15 cellular contexts compared by ENCODE assay signal in the genomic region with DNA sequence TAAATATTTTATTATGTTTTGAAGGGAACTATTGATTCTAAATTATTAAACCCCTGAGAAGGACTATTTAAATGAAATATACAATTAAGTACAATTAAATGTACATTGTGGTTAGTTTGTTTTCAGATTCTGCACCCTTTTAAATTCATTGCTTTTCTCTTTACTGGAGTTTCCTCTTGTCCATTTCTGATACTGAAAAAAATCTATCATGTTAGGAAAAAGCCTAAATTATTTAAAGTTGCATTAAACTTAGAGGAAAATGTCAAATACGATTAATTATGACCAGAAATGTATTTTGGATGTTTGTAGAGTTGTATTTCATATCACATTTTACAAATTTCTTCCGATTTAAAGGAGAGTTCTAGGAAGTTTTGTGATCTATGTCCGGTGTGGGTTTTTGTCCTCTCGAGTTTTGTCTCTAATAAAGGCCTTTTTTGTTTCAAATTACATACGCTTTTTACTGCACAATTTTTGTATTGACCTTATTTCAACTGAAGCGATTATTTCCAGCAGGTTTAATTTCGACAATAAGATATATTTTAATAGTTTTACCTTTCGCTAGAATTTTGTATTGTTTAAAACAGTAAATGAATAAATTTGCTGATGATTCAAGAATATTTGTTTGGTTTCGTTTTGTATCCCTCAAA. TPM values are rescaled to one million over a fixed set of nuclear protein-coding genes. Genes with fewer than 3 reads are reported as not detected.
DNase-seq lines count a peak whose midpoint lies in the region; ATAC-seq, FAIRE-seq and TF ChIP-seq lines count a peak whose summit lies in the region.
"Had no signal": no experiment of that assay in that cellular context is flagged by ENCODE, and none has a peak within 500 bp of the region (broad histone marks: within the 10 kb centered on the region; RNA-seq: fewer than 3 reads in every experiment).

No MANE protein-coding gene starts in this region.

- no peak overlapping the region for H2BK5ac ChIP-seq in H1 (ENCODE audit: low read depth, low read length)

- 0 out of 2 replicates have a peak, but pooled peaks cover 7% of the 10 kb centered on the region for H3K4me1 ChIP-seq in OCI-LY3 (ENCODE audit: low read length)
- peaks cover 0 to 36% (median 11%) of the 10 kb centered on the region in 4 experiments; a peak in 6 of 7 replicates for H3K4me1 ChIP-seq in H1 (replicated peaks in 1 of 4; ENCODE audit: control insufficient read depth in 3 of 4, insufficient read depth in 4 of 4, low read length in 3 of 4)
- peaks cover 20% of the 10 kb centered on the region for H3K4me1 ChIP-seq in neuron (ENCODE audit: insufficient read depth, low read length)
- H3K4me1 ChIP-seq in left ventricle myocardium inferior: peaks cover 75% of the 10 kb centered on the region

- H2AK5ac ChIP-seq in H1 (ENCODE audit: low read depth, low read length): no peak overlapping the region

- BruUV-seq in Calu3 (replicated peaks; lab: Mats Ljungman, UMichigan): no TSS peak

- no peak for TF ChIP-seq CTCF in Calu3 (IDR thresholded peaks at IDR 0.05; ENCODE audit: unreplicated experiment)
- no peak for TF ChIP-seq CTCF in OCI-LY3 (IDR thresholded peaks at IDR 0.05; ENCODE audit: low read depth, low read length)
- TF ChIP-seq CTCF in H1 (IDR thresholded peaks at IDR 0.05; ENCODE audit: control extremely low read depth in 1 of 3, insufficient read depth in 1 of 3, low read depth in 1 of 3, low read length in 3 of 3): no peak
- TF ChIP-seq CTCF in left ventricle myocardium inferior (IDR thresholded peaks at IDR 0.05; ENCODE audit: borderline replicate concordance): no peak

- H3K9me3 Mint-ChIP-seq in Calu3 (ENCODE audit: low read depth, unreplicated experiment): no peaks in the 10 kb centered on the region

- H3K36me3 ChIP-seq in OCI-LY3 (replicated peaks; ENCODE audit: low read depth, low read length) (no peaks in the 10 kb centered on the region), H1 (ENCODE audit: control insufficient read depth in 2 of 4, insufficient read depth in 4 of 4, low read length in 3 of 4) (peaks cover 0 to 5% (median 0%) of the 10 kb centered on the region in 4 experiments; a peak in 1 of 8 replicates), neuron (ENCODE audit: insufficient read depth, low read length) (no peaks in the 10 kb centered on the region), left ventricle myocardium inferior (no peaks in the 10 kb centered on the region)

- H2BK120ac ChIP-seq in H1 (replicated peaks; ENCODE audit: low read depth, low read length): no peak overlapping the region

- H2AFZ ChIP-seq in OCI-LY3 (ENCODE audit: low read depth, low read length): no peak overlapping the region
- no peak overlapping the region for H2AFZ ChIP-seq in H1 (ENCODE audit: low read length)
- no peak overlapping the region for H2AFZ ChIP-seq in neuron (ENCODE audit: low read depth, low read length)

- H3K36me3 Mint-ChIP-seq in Calu3 (ENCODE audit: insufficient read depth, unreplicated experiment): peaks cover 60% of the 10 kb centered on the region

- H2BK12ac ChIP-seq in H1 (ENCODE audit: low read depth, low read length): no peak overlapping the region

- H3K27ac Mint-ChIP-seq in Calu3 (ENCODE audit: unreplicated experiment): peak overlapping the region; percentile 89

- H3K18ac ChIP-seq in H1 (ENCODE audit: extremely low read depth, low read length): no peak overlapping the region

- POLR2A ChIA-PET in H1 (lab: Charles Lee; ENCODE audit: partially characterized antibody): no interaction called here

- DNase-seq in Calu3: no peak
- no peak for DNase-seq in H1 (ENCODE audit: low read depth in 1 of 2, low spot score in 2 of 2)
- no peak for DNase-seq in NCI-H526 (lab: John Stamatoyannopoulos, UW)
- no peak for DNase-seq in left ventricle myocardium inferior
- no peak for DNase-seq in occipital lobe (lab: John Stamatoyannopoulos, UW)
- DNase-seq: activated CD8-positive, alpha-beta memory T cell treated with anti-CD3 and anti-CD28 coated beads, Interleukin-2, amount 10 ng/mL, durations not matched to agents 7 days and 5 days; DMS153; NCI-H1417 treated with DMSO at 0.1 percent for 48 hours; stimulated activated CD4-positive, alpha-beta T cell treated with anti-CD3 and anti-CD28 coated beads, Interleukin-1b, Interleukin-23, amount 100 ng/mL, for 48 hours; stimulated activated naive CD4-positive, alpha-beta T cell treated with Interleukin-2 at 50 U/mL for 16 hours; T1000 had no signal

- no peak overlapping the region for H4K91ac ChIP-seq in H1 (replicated peaks; ENCODE audit: insufficient read length, low read length)

- no peak overlapping the region for H3K23ac ChIP-seq in H1 (ENCODE audit: insufficient read length)

- no peak overlapping the region for H3K9ac ChIP-seq in OCI-LY3 (ENCODE audit: low read length)
- no peak overlapping the region for H3K9ac ChIP-seq in H1 (replicated peaks in 1 of 4; ENCODE audit: extremely low read depth in 1 of 4, low read depth in 3 of 4, low read length in 3 of 4)

- peaks cover 46% of the 10 kb centered on the region for H3K23me2 ChIP-seq in H1 (ENCODE audit: low read depth, low read length)

- H3K79me2 ChIP-seq in OCI-LY3 (ENCODE audit: low read length) (no peaks in the 10 kb centered on the region), H1 (ENCODE audit: control insufficient read depth in 1 of 2, insufficient read depth in 2 of 2, low read length in 2 of 2) (no peaks in the 10 kb centered on the region)

- no peak for TF ChIP-seq EP300 in H1 (IDR thresholded peaks at IDR 0.05; ENCODE audit: borderline replicate concordance in 1 of 2, low read depth in 2 of 2, low read length in 2 of 2)

- TF ChIP-seq RAD21 in H1 (IDR thresholded peaks at IDR 0.05 in 1 of 2, conservative IDR thresholded peaks at IDR 0.05 in 1 of 2; ENCODE audit: low read depth in 2 of 2, low read length in 2 of 2): no peak

- H3K4me3 Mint-ChIP-seq in Calu3 (ENCODE audit: low read depth, unreplicated experiment): peak overlapping the region; percentile 91

- H3K14ac ChIP-seq in H1 (ENCODE audit: insufficient read length): no peak overlapping the region

- CTCF ChIA-PET in Calu3 (lab: Charles Lee) (interaction anchor here (1.5 kb wide), 1 partner anchor 11 kb away, joined by 4 read pairs; no protein-coding TSS in a partner anchor), H1 (lab: Charles Lee; ENCODE audit: partially characterized antibody) (interaction anchor here (0.9 to 1.3 kb wide), 2 partner anchors 56 to 432 kb away, joined by 3 to 6 read pairs; no protein-coding TSS in a partner anchor)

- H3K4me1 Mint-ChIP-seq in Calu3 (ENCODE audit: low read depth, unreplicated experiment): no peaks in the 10 kb centered on the region

- H3K27me3 Mint-ChIP-seq in Calu3 (ENCODE audit: unreplicated experiment): peaks cover 15% of the 10 kb centered on the region

- H4K20me1 ChIP-seq in OCI-LY3 (ENCODE audit: insufficient read depth, low read length): no peaks in the 10 kb centered on the region
- peaks cover under 1 to 2% of the 10 kb centered on the region in 2 experiments for H4K20me1 ChIP-seq in H1 (replicated peaks in 1 of 2; ENCODE audit: control insufficient read depth in 1 of 2, insufficient read depth in 2 of 2, low read length in 2 of 2)

- 0 out of 2 replicates have a peak overlapping the region, but pooled peaks have one; percentile 78 for H3K4me3 ChIP-seq in OCI-LY3 (ENCODE audit: low read length)
- H3K4me3 ChIP-seq in H1 (ENCODE audit: extremely low read depth in 1 of 4, insufficient read depth in 2 of 4, low read depth in 3 of 4, low read length in 4 of 4): peak overlapping the region in 1 of 4 experiments; percentile 73; a peak in 1 of 8 replicates
- H3K4me3 ChIP-seq in neuron (ENCODE audit: low read length): peak overlapping the region; percentile 90
- no peak overlapping the region for H3K4me3 ChIP-seq in left ventricle myocardium inferior

- FAIRE-seq in H1 (lab: Jason Lieb, UNC): no peak

- 11% methylated on average over 9 of the region's 9 CpGs; no CpG with 5 or more reads in 1 of the 2 experiments for WGBS in H1 (ENCODE audit: extremely low coverage in 1 of 2, insufficient coverage in 1 of 2, insufficient read length in 1 of 2, insufficient replicate concordance in 2 of 2, low coverage in 1 of 2, low lambda C conversion rate in 2 of 2, missing lambda C conversion rate in 1 of 2), 2 experiments

- TF ChIP-seq POLR2A in H1 (IDR thresholded peaks at IDR 0.05; ENCODE audit: control extremely low read depth in 1 of 2, low read depth in 2 of 2, low read length in 2 of 2): no peak

- no peak overlapping the region for H2BK20ac ChIP-seq in H1 (ENCODE audit: low read length)

- no peak overlapping the region for H3K27ac ChIP-seq in OCI-LY3 (ENCODE audit: low read length)
- no peak overlapping the region for H3K27ac ChIP-seq in H1 (ENCODE audit: low read depth, low read length)
- no peak overlapping the region for H3K27ac ChIP-seq in left ventricle myocardium inferior (replicated peaks)

- no peak overlapping the region for H4K8ac ChIP-seq in H1 (ENCODE audit: extremely low read depth, insufficient read depth, low read length)

- 0 out of 2 replicates have a peak overlapping the region, but pooled peaks have one; percentile 69 for H3K4me2 ChIP-seq in OCI-LY3 (ENCODE audit: low read length)
- H3K4me2 ChIP-seq in H1 (ENCODE audit: insufficient read depth in 1 of 2, low read depth in 2 of 2, low read length in 2 of 2): peak overlapping the region; percentile 76 to 99; a peak in 3 of 4 replicates

- intact Hi-C loops in Calu3 (cut with micrococcal nuclease; ENCODE audit: unreplicated experiment): no loop called here
- intact Hi-C loops in left ventricle myocardium inferior (cut with micrococcal nuclease): no loop called here

- no peak for ATAC-seq in GM18502 (IDR thresholded peaks at IDR 0.05; ENCODE audit: poor library complexity, unreplicated experiment)
- ATAC-seq: activated CD8-positive, alpha-beta memory T cell treated with anti-CD3 and anti-CD28 coated beads, Interleukin-2, amount 10 ng/mL, durations not matched to agents 7 days and 5 days; natural killer cell treated with Interleukin-12 subunit alpha and Interleukin-12 subunit beta and Interleukin-15 and Interleukin-18, amount 100 ng/mL, for 72 hours had no signal

- H4K5ac ChIP-seq in H1 (ENCODE audit: insufficient read length, low read depth, low read length): no peak overlapping the region

- H3K9me3 ChIP-seq in OCI-LY3 (ENCODE audit: insufficient read depth, low read length) (no peaks in the 10 kb centered on the region), H1 (ENCODE audit: insufficient read depth in 2 of 2, low read depth in 1 of 2, low read length in 1 of 2) (no peaks in the 10 kb centered on the region), neuron (ENCODE audit: low read length) (peaks cover 5% of the 10 kb centered on the region), left ventricle myocardium inferior (replicated peaks) (no peaks in the 10 kb centered on the region)

- H3K4ac ChIP-seq in H1 (replicated peaks; ENCODE audit: insufficient read length, low read depth, low read length): no peak overlapping the region

- H3K79me1 ChIP-seq in H1 (ENCODE audit: low read depth, low read length): no peaks in the 10 kb centered on the region

- no peak overlapping the region for H3K56ac ChIP-seq in H1 (replicated peaks; ENCODE audit: insufficient read length, low read depth, low read length)

- H2BK15ac ChIP-seq in H1 (ENCODE audit: low read length): no peak overlapping the region

- H3K27me3 ChIP-seq in OCI-LY3 (ENCODE audit: low read depth, low read length) (no peaks in the 10 kb centered on the region), H1 (replicated peaks in 1 of 4; ENCODE audit: control insufficient read depth in 3 of 4, extremely low read depth in 1 of 4, insufficient read depth in 3 of 4, low read length in 3 of 4) (peaks cover 36 to 83% (median 62%) of the 10 kb centered on the region in 4 experiments), neuron (ENCODE audit: insufficient read depth, low read length) (peaks cover 23% of the 10 kb centered on the region), left ventricle myocardium inferior (ENCODE audit: low read depth) (peaks cover 81% of the 10 kb centered on the region)

RNA-seq across cellular contexts. Expression of a gene that starts 3.2 kb away (rescaled TPM):
- 8.4 and 11.2 TPM in 2 replicates for total RNA-seq in Calu3 (2022)
- 5.1 and 5.7 TPM in 2 replicates for total RNA-seq in H1 (2021; fragmentation: NEBNext Ultra II Directional; extraction: Animal tissue kit (Norgen Biotek cat#: 25700))
- polyA plus RNA-seq in H1 (2011; rRNA removed): 1.3 and 1.4 TPM in 2 replicates
- 1.6 TPM for polyA plus RNA-seq in H1 (2011; cell fraction: cytosol; rRNA removed)
- polyA plus RNA-seq in H1 (2011; cell fraction: nucleus; rRNA removed): 4.4 TPM
- polyA plus RNA-seq in H1 (2012, experiment 1 of 2): 1.4 to 3.3 TPM (median 2.1 TPM) in 4 replicates
- 0.41 TPM for polyA plus RNA-seq in H1 (2012, experiment 2 of 2)
- 2.7 TPM for polyA plus RNA-seq in H1 (2013, experiment 1 of 2)
- 2.7 TPM for polyA plus RNA-seq in H1 (2013, experiment 2 of 2)
- polyA minus RNA-seq in H1 (2011; rRNA and poly(A)+ RNA removed): 4.3 and 6.1 TPM in 2 replicates
- 2.6 TPM for polyA minus RNA-seq in H1 (2011; cell fraction: cytosol; rRNA and poly(A)+ RNA removed)
- 12.3 TPM for polyA minus RNA-seq in H1 (2011; cell fraction: nucleus; rRNA and poly(A)+ RNA removed)
- 1.1 TPM for total RNA-seq in left ventricle myocardium inferior
- 532 TPM for total RNA-seq in occipital lobe

Comparison
In these comparisons a context has a peak if more than half of its experiments do, and no peak if none do; other contexts are left out.
1. RNA of a gene that starts 3.2 kb away (total RNA-seq): 532 TPM in occipital lobe (single experiment); 8.4 to 11.2 TPM in Calu3, 5.1 to 5.7 TPM in H1 and 1.1 TPM in left ventricle myocardium inferior (single experiment); every median in the first group is over 10 times any median in the second.